ENCODE assay signal across 15 cellular contexts in genomic region chr10:86878973-86879781, GRCh38.
DNase-seq lines count a peak whose midpoint lies in the region; ATAC-seq and TF ChIP-seq lines count a peak whose summit lies in the region.
"Had no signal": no experiment of that assay in that cellular context is flagged by ENCODE, and none has a peak within 500 bp of the region (broad histone marks: within the 10 kb centered on the region; RNA-seq: fewer than 3 reads in every experiment).

No MANE protein-coding gene starts in this region.

- no peaks in the 10 kb centered on the region for H3K27me3 ChIP-seq in CD4-positive, CD25-positive, alpha-beta regulatory T cell (ENCODE audit: control insufficient read depth, insufficient read depth, low read length)
- H3K27me3 ChIP-seq: colonic mucosa had no signal

- no peaks in the 10 kb centered on the region for H3K9me3 ChIP-seq in CD4-positive, CD25-positive, alpha-beta regulatory T cell (ENCODE audit: control insufficient read depth in 2 of 2, low read length in 2 of 2)
- H3K9me3 ChIP-seq: colonic mucosa, thoracic aorta had no signal

- DNase-seq in CD4-positive, CD25-positive, alpha-beta regulatory T cell = peak in 1 of 3 donors; percentile 19
- DNase-seq in activated CD8-positive, alpha-beta T cell treated with anti-CD3 and anti-CD28 coated beads, Interleukin-2, amount 10 ng/mL, durations not matched to agents 7 days and 5 days = peak; percentile 25
- DNase-seq in EL = no peak
- no peak for DNase-seq in activated CD4-positive, alpha-beta T cell treated with anti-CD3 and anti-CD28 coated beads for 36 hours
- DNase-seq: activated CD4-positive, alpha-beta T cell treated with anti-CD3 and anti-CD28 coated beads, Interleukin-2, amount 10 ng/mL, durations not matched to agents 24 days and 14 days; colonic mucosa; KG1; NCI-H2029 treated with DMSO at 0.1 percent for 48 hours; retina had no signal

- intact Hi-C loops in activated CD4-positive, alpha-beta T cell treated with anti-CD3 and anti-CD28 coated beads for 36 hours (cut with DNase I, micrococcal nuclease) = no loop called here

- peak overlapping the region in 1 of 3 donors; percentile 49 for H3K27ac Mint-ChIP-seq in CD4-positive, CD25-positive, alpha-beta regulatory T cell
- H3K27ac Mint-ChIP-seq in activated CD8-positive, alpha-beta T cell treated with anti-CD3 and anti-CD28 coated beads, Interleukin-2, amount 10 ng/mL, durations not matched to agents 7 days and 5 days = no peak overlapping the region
- no peak overlapping the region for H3K27ac Mint-ChIP-seq in activated CD4-positive, alpha-beta T cell treated with anti-CD3 and anti-CD28 coated beads for 36 hours
- H3K27ac Mint-ChIP-seq: activated CD4-positive, alpha-beta T cell treated with anti-CD3 and anti-CD28 coated beads, Interleukin-2, amount 10 ng/mL, durations not matched to agents 24 days and 14 days; activated naive CD4-positive, alpha-beta T cell treated with anti-CD3 and anti-CD28 coated beads, Interleukin-2, amount 50 U/mL, for 24 hours had no signal

- CTCF ChIA-PET in activated CD8-positive, alpha-beta T cell treated with anti-CD3 and anti-CD28 coated beads, Interleukin-2, amount 10 ng/mL, durations not matched to agents 7 days and 5 days (lab: Charles Lee) = interaction anchor here (1.3 to 1.9 kb wide), 3 partner anchors 9 to 123 kb away, joined by 3 to 6 read pairs (median 5); partner anchors contain the start of gene BMPR1A
- CTCF ChIA-PET in activated CD4-positive, alpha-beta T cell treated with anti-CD3 and anti-CD28 coated beads for 36 hours (lab: Charles Lee) = interaction anchor here (0.6 to 0.7 kb wide), 3 partner anchors 69 to 663 kb away, joined by 3 to 4 read pairs (median 3); no protein-coding TSS in a partner anchor

- H3K36me3 Mint-ChIP-seq in CD4-positive, CD25-positive, alpha-beta regulatory T cell = peaks cover 13% of the 10 kb centered on the region
- H3K36me3 Mint-ChIP-seq in activated CD8-positive, alpha-beta T cell treated with anti-CD3 and anti-CD28 coated beads, Interleukin-2, amount 10 ng/mL, durations not matched to agents 7 days and 5 days (ENCODE audit: low read depth) = no peaks in the 10 kb centered on the region
- no peaks in the 10 kb centered on the region for H3K36me3 Mint-ChIP-seq in activated CD4-positive, alpha-beta T cell treated with anti-CD3 and anti-CD28 coated beads for 36 hours (ENCODE audit: low read depth)

- POLR2A ChIA-PET in activated CD8-positive, alpha-beta T cell treated with anti-CD3 and anti-CD28 coated beads, Interleukin-2, amount 10 ng/mL, durations not matched to agents 7 days and 5 days (lab: Charles Lee) = no interaction called here
- POLR2A ChIA-PET in activated CD4-positive, alpha-beta T cell treated with anti-CD3 and anti-CD28 coated beads for 36 hours (lab: Charles Lee) = no interaction called here

- peak; percentile 31 to 37 for ATAC-seq in CD4-positive, CD25-positive, alpha-beta regulatory T cell (ENCODE audit: low read depth in 2 of 2)
- ATAC-seq in GM19351 (IDR thresholded peaks at IDR 0.05; ENCODE audit: unreplicated experiment) (peak; percentile 79), HG02981 (IDR thresholded peaks at IDR 0.05; ENCODE audit: unreplicated experiment) (peak; percentile 83), SK-N-SH treated with all-trans-retinoic acid at 6 μM for 48 hours (no peak), GM19035 (IDR thresholded peaks at IDR 0.05; ENCODE audit: unreplicated experiment) (no peak)
- ATAC-seq in activated CD8-positive, alpha-beta T cell treated with anti-CD3 and anti-CD28 coated beads, Interleukin-2, amount 10 ng/mL, durations not matched to agents 7 days and 5 days = peak; percentile 44
- ATAC-seq in activated CD4-positive, alpha-beta T cell treated with anti-CD3 and anti-CD28 coated beads for 36 hours = no peak

- H3K27ac ChIP-seq in CD4-positive, CD25-positive, alpha-beta regulatory T cell (ENCODE audit: insufficient read depth, low read length, poor library complexity, severe bottlenecking) = no peak overlapping the region
- H3K27ac ChIP-seq: colonic mucosa, thoracic aorta had no signal

- H3K36me3 ChIP-seq in CD4-positive, CD25-positive, alpha-beta regulatory T cell (ENCODE audit: control insufficient read depth, insufficient read depth, low read length) = no peaks in the 10 kb centered on the region
- H3K36me3 ChIP-seq: colonic mucosa had no signal

- no peaks in the 10 kb centered on the region for H3K4me1 ChIP-seq in CD4-positive, CD25-positive, alpha-beta regulatory T cell (ENCODE audit: control insufficient read depth, insufficient read depth, low read length, poor library complexity, severe bottlenecking)
- H3K4me1 ChIP-seq: colonic mucosa had no signal

- no peak overlapping the region for H3K4me3 Mint-ChIP-seq in CD4-positive, CD25-positive, alpha-beta regulatory T cell
- no peak overlapping the region for H3K4me3 Mint-ChIP-seq in activated CD8-positive, alpha-beta T cell treated with anti-CD3 and anti-CD28 coated beads, Interleukin-2, amount 10 ng/mL, durations not matched to agents 7 days and 5 days
- no peak overlapping the region for H3K4me3 Mint-ChIP-seq in activated CD4-positive, alpha-beta T cell treated with anti-CD3 and anti-CD28 coated beads for 36 hours
- H3K4me3 Mint-ChIP-seq: activated CD4-positive, alpha-beta T cell treated with anti-CD3 and anti-CD28 coated beads, Interleukin-2, amount 10 ng/mL, durations not matched to agents 24 days and 14 days; activated naive CD4-positive, alpha-beta T cell treated with anti-CD3 and anti-CD28 coated beads, Interleukin-2, amount 50 U/mL, for 24 hours had no signal

- H3K4me3 ChIP-seq in CD4-positive, CD25-positive, alpha-beta regulatory T cell (ENCODE audit: low read depth, low read length) = no peak overlapping the region
- H3K4me3 ChIP-seq: colonic mucosa, thoracic aorta had no signal

- H3K4me1 Mint-ChIP-seq in CD4-positive, CD25-positive, alpha-beta regulatory T cell = peaks cover 0 to 6% (median 1%) of the 10 kb centered on the region in 4 donors
- peaks cover 10% of the 10 kb centered on the region for H3K4me1 Mint-ChIP-seq in activated CD8-positive, alpha-beta T cell treated with anti-CD3 and anti-CD28 coated beads, Interleukin-2, amount 10 ng/mL, durations not matched to agents 7 days and 5 days (ENCODE audit: low read depth)
- no peaks in the 10 kb centered on the region for H3K4me1 Mint-ChIP-seq in activated CD4-positive, alpha-beta T cell treated with anti-CD3 and anti-CD28 coated beads for 36 hours
- H3K4me1 Mint-ChIP-seq: activated CD4-positive, alpha-beta T cell treated with anti-CD3 and anti-CD28 coated beads, Interleukin-2, amount 10 ng/mL, durations not matched to agents 24 days and 14 days; activated naive CD4-positive, alpha-beta T cell treated with anti-CD3 and anti-CD28 coated beads, Interleukin-2, amount 50 U/mL, for 24 hours had no signal

- H3K9me3 Mint-ChIP-seq in CD4-positive, CD25-positive, alpha-beta regulatory T cell = peaks cover 0 to 2% (median 0%) of the 10 kb centered on the region in 7 donors
- no peaks in the 10 kb centered on the region for H3K9me3 Mint-ChIP-seq in activated CD8-positive, alpha-beta T cell treated with anti-CD3 and anti-CD28 coated beads, Interleukin-2, amount 10 ng/mL, durations not matched to agents 7 days and 5 days (ENCODE audit: insufficient read depth)
- H3K9me3 Mint-ChIP-seq in activated CD4-positive, alpha-beta T cell treated with anti-CD3 and anti-CD28 coated beads for 36 hours (ENCODE audit: low read depth) = no peaks in the 10 kb centered on the region
- H3K9me3 Mint-ChIP-seq: activated CD4-positive, alpha-beta T cell treated with anti-CD3 and anti-CD28 coated beads, Interleukin-2, amount 10 ng/mL, durations not matched to agents 24 days and 14 days; activated naive CD4-positive, alpha-beta T cell treated with anti-CD3 and anti-CD28 coated beads, Interleukin-2, amount 50 U/mL, for 24 hours had no signal

- no peaks in the 10 kb centered on the region for H3K27me3 Mint-ChIP-seq in CD4-positive, CD25-positive, alpha-beta regulatory T cell
- H3K27me3 Mint-ChIP-seq in activated CD8-positive, alpha-beta T cell treated with anti-CD3 and anti-CD28 coated beads, Interleukin-2, amount 10 ng/mL, durations not matched to agents 7 days and 5 days (ENCODE audit: low read depth) = no peaks in the 10 kb centered on the region
- H3K27me3 Mint-ChIP-seq in activated CD4-positive, alpha-beta T cell treated with anti-CD3 and anti-CD28 coated beads for 36 hours = no peaks in the 10 kb centered on the region
- H3K27me3 Mint-ChIP-seq: activated CD4-positive, alpha-beta T cell treated with anti-CD3 and anti-CD28 coated beads, Interleukin-2, amount 10 ng/mL, durations not matched to agents 24 days and 14 days; activated naive CD4-positive, alpha-beta T cell treated with anti-CD3 and anti-CD28 coated beads, Interleukin-2, amount 50 U/mL, for 24 hours had no signal

TF ChIP-seq in SK-N-SH treated with all-trans-retinoic acid at 6 μM for 48 hours, 23 proteins besides CTCF, POLR2A, EP300 and RAD21 (continues in another document):
- TF ChIP-seq CSRNP3 (CRISPR knock-in tag; IDR thresholded peaks at IDR 0.05) (no peak), SNAI2 (CRISPR knock-in tag; IDR thresholded peaks at IDR 0.05) (no peak), PPARA (CRISPR knock-in tag; IDR thresholded peaks at IDR 0.05; ENCODE audit: borderline replicate concordance) (no peak), ISL1 (CRISPR knock-in tag; IDR thresholded peaks at IDR 0.05) (no peak)

Comparison
In these comparisons a context has a peak if more than half of its experiments do, and no peak if none do; other contexts are left out.
1. ATAC-seq: peak in CD4-positive, CD25-positive, alpha-beta regulatory T cell (2 of 2), GM19351 (single experiment), HG02981 (single experiment) and activated CD8-positive, alpha-beta T cell treated with anti-CD3 and anti-CD28 coated beads, Interleukin-2, amount 10 ng/mL, durations not matched to agents 7 days and 5 days (single experiment); none in SK-N-SH treated with all-trans-retinoic acid at 6 μM for 48 hours (single experiment), GM19035 (single experiment) and activated CD4-positive, alpha-beta T cell treated with anti-CD3 and anti-CD28 coated beads for 36 hours (single experiment).